In genomic region chr14:23594191-23594590, GRCh38 we compare ENCODE assay signal across 1 cellular context. TPM values are rescaled to one million over a fixed set of nuclear protein-coding genes. Genes with fewer than 3 reads are reported as not detected.
"Had no signal": no experiment of that assay in that cellular context is flagged by ENCODE, and none has a peak within 500 bp of the region (broad histone marks: within the 10 kb centered on the region; RNA-seq: fewer than 3 reads in every experiment).

No MANE protein-coding gene starts in this region.

RNA-seq across cellular contexts. Expression of gene JPH4, which starts 15.6 kb away (rescaled TPM):
- total RNA-seq: G401 had no signal
